In the genomic region with DNA sequence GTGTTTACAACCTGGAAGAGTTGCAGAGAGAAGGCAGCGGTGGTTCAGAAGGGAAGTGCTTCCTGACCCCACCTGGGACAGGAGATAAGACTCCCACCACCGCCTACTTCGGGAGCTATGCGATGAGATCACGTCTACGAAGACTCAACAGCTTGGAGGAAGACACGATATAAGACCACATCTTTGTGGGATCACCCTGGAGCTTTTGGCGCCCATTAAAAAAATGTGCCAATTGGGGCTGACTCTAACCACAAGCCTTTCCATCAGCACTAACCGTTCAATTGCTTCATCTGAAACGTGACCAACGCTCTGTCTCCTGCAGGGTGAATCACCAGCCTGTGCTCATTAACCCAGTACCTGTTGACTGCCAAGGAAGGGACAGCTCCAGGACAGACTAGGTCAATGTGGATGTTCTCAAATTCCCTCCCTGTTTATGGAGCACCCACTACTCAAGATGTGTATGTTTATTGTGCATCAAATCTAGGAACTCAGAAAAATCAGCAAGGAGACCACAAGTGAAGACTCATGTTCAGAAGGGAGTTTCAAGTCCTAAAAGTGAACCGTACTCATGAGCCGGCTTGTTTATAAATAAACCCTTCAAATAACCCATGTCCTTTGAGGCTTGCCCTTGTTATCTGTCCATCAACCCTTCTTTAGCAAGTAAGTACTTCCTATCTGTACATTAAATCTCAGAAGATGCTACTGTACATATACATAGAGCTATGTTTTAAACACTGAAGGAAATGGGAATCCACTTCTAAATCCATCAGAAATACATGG, we compare ENCODE assay signal across 1 cellular context.
TF ChIP-seq lines count a peak whose summit lies in the region.

No MANE protein-coding gene starts in this region.

TF ChIP-seq in K562, 482 proteins besides CTCF, POLR2A, EP300 and RAD21 (continued from another document and continues in another):
- TF ChIP-seq, protein P1, sequence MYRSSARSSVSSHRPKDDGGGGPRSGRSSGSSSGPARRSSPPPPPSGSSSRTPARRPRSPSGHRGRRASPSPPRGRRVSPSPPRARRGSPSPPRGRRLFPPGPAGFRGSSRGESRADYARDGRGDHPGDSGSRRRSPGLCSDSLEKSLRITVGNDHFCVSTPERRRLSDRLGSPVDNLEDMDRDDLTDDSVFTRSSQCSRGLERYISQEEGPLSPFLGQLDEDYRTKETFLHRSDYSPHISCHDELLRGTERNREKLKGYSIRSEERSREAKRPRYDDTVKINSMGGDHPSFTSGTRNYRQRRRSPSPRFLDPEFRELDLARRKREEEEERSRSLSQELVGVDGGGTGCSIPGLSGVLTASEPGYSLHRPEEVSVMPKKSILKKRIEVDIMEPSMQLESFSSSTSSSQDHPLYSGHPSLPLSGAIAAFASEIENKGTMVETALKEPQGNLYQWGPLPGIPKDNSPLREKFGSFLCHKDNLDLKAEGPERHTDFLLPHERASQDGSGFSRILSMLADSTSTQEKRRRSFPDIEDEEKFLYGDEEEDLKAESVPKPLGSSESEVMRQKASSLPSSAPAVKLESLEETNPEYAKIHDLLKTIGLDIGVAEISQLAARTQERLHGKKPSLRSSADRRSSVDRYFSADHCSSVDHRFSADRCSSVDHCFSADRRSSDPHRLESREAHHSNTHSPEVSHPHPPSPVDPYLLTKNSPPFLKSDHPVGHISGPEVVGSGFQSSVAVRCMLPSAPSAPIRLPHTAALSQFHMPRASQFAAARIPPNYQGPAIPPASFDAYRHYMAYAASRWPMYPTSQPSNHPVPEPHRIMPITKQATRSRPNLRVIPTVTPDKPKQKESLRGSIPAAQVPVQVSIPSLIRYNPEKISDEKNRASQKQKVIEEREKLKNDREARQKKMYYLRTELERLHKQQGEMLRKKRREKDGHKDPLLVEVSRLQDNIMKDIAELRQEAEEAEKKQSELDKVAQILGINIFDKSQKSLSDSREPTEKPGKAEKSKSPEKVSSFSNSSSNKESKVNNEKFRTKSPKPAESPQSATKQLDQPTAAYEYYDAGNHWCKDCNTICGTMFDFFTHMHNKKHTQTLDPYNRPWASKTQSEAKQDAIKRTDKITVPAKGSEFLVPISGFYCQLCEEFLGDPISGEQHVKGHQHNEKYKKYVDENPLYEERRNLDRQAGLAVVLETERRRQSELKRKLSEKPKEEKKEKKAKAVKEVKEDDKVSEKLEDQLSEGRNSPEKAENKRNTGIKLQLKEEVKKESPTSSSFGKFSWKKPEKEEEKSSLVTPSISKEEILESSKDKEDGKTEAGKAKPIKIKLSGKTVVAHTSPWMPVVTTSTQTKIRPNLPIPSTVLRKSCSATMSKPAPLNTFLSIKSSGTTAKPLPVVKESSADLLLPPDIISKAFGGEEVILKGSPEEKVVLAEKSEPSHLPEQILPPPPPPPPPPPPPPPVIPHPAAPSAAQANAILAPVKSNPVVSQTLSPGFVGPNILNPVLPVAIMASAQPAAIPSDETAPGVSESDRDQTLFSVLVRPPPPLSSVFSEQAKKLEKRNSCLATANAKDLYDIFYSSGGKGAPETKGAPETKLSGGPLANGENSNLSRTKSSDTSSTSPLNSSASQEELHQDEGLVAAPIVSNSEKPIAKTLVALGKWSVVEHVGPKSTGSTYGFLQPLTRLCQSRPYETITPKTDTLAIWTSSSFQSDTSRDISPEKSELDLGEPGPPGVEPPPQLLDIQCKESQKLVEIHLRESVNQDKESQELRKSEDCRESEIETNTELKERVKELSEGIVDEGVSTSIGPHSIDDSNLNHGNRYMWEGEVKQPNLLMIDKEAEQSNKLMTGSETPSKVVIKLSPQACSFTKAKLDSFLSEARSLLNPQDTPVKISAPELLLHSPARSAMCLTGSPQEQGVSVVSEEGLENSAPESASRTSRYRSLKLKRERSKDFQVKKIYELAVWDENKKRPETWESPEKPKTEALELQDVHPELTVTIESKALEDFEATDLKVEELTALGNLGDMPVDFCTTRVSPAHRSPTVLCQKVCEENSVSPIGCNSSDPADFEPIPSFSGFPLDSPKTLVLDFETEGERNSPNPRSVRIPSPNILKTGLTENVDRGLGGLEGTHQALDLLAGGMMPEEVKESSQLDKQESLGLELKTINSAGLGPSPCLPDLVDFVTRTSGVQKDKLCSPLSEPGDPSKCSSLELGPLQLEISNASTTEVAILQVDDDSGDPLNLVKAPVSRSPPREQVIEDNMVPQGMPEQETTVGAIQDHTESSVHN (IDR thresholded peaks at IDR 0.05; ENCODE audit: borderline replicate concordance in 1 of 2, low read depth in 1 of 2), result peak in 1 of 2 experiments; percentile 58; a peak in 2 of 4 replicates
- TF ChIP-seq CHD1 (IDR thresholded peaks at IDR 0.05; ENCODE audit: low read length) (no peak), GTF2F1 (IDR thresholded peaks at IDR 0.05; ENCODE audit: low read depth, low read length) (no peak), STAT5A (IDR thresholded peaks at IDR 0.05; ENCODE audit: borderline replicate concordance, low read length) (peak; percentile 12; the same call in 1 of the 2 replicates), NFATC3 (IDR thresholded peaks at IDR 0.05) (no peak), SP1 (CRISPR knock-in tag; IDR thresholded peaks at IDR 0.05) (no peak), KLF16 (IDR thresholded peaks at IDR 0.05) (peak; percentile 53; the same call in 1 of the 2 replicates), TRIM28 (IDR thresholded peaks at IDR 0.05) (no peak), HMG20A (CRISPR knock-in tag; conservative IDR thresholded peaks at IDR 0.05) (no peak), FOSL1 (tag; conservative IDR thresholded peaks at IDR 0.05) (peak; percentile 51), RCOR1 (IDR thresholded peaks at IDR 0.05; ENCODE audit: borderline replicate concordance in 1 of 2, low read depth in 2 of 2, low read length in 2 of 2) (0 out of 4 replicates have a peak, but pooled peaks of 1 of the 2 experiments have one; percentile 21), CREM (IDR thresholded peaks at IDR 0.05; ENCODE audit: low read depth) (0 out of 2 replicates have a peak, but pooled peaks have one; percentile 34), MTA2 (IDR thresholded peaks at IDR 0.05; ENCODE audit: low read depth) (peak; percentile 45; the same call in 1 of the 2 replicates), ZNF584 (CRISPR knock-in tag; IDR thresholded peaks at IDR 0.05; ENCODE audit: low read depth) (no peak), ZNF41 (CRISPR knock-in tag; conservative IDR thresholded peaks at IDR 0.05) (no peak), TBL1XR1 (IDR thresholded peaks at IDR 0.05; ENCODE audit: low read length in 2 of 2) (0 out of 4 replicates have a peak, but pooled peaks of 1 of the 2 experiments have one; percentile 32), STAT5B (CRISPR knock-in tag; IDR thresholded peaks at IDR 0.05) (no peak), TRIM24 (IDR thresholded peaks at IDR 0.05) (peak; percentile 24 to 34; a peak in 1 of 4 replicates), DPF2 (IDR thresholded peaks at IDR 0.05) (peak; percentile 68), RAD51 (IDR thresholded peaks at IDR 0.05; ENCODE audit: borderline replicate concordance, low read depth) (no peak)
- TF ChIP-seq, protein P2, sequence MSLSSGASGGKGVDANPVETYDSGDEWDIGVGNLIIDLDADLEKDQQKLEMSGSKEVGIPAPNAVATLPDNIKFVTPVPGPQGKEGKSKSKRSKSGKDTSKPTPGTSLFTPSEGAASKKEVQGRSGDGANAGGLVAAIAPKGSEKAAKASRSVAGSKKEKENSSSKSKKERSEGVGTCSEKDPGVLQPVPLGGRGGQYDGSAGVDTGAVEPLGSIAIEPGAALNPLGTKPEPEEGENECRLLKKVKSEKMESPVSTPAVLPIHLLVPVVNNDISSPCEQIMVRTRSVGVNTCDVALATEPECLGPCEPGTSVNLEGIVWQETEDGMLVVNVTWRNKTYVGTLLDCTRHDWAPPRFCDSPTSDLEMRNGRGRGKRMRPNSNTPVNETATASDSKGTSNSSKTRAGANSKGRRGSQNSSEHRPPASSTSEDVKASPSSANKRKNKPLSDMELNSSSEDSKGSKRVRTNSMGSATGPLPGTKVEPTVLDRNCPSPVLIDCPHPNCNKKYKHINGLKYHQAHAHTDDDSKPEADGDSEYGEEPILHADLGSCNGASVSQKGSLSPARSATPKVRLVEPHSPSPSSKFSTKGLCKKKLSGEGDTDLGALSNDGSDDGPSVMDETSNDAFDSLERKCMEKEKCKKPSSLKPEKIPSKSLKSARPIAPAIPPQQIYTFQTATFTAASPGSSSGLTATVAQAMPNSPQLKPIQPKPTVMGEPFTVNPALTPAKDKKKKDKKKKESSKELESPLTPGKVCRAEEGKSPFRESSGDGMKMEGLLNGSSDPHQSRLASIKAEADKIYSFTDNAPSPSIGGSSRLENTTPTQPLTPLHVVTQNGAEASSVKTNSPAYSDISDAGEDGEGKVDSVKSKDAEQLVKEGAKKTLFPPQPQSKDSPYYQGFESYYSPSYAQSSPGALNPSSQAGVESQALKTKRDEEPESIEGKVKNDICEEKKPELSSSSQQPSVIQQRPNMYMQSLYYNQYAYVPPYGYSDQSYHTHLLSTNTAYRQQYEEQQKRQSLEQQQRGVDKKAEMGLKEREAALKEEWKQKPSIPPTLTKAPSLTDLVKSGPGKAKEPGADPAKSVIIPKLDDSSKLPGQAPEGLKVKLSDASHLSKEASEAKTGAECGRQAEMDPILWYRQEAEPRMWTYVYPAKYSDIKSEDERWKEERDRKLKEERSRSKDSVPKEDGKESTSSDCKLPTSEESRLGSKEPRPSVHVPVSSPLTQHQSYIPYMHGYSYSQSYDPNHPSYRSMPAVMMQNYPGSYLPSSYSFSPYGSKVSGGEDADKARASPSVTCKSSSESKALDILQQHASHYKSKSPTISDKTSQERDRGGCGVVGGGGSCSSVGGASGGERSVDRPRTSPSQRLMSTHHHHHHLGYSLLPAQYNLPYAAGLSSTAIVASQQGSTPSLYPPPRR (CRISPR knock-in tag; IDR thresholded peaks at IDR 0.05; ENCODE audit: borderline replicate concordance), result no peak
- TF ChIP-seq, protein P3, sequence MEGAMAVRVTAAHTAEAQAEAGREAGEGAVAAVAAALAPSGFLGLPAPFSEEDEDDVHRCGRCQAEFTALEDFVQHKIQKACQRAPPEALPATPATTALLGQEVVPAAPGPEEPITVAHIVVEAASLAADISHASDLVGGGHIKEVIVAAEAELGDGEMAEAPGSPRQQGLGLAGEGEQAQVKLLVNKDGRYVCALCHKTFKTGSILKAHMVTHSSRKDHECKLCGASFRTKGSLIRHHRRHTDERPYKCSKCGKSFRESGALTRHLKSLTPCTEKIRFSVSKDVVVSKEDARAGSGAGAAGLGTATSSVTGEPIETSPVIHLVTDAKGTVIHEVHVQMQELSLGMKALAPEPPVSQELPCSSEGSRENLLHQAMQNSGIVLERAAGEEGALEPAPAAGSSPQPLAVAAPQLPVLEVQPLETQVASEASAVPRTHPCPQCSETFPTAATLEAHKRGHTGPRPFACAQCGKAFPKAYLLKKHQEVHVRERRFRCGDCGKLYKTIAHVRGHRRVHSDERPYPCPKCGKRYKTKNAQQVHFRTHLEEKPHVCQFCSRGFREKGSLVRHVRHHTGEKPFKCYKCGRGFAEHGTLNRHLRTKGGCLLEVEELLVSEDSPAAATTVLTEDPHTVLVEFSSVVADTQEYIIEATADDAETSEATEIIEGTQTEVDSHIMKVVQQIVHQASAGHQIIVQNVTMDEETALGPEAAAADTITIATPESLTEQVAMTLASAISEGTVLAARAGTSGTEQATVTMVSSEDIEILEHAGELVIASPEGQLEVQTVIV (CRISPR knock-in tag; IDR thresholded peaks at IDR 0.05; ENCODE audit: borderline replicate concordance), result no peak
- TF ChIP-seq, protein P4, sequence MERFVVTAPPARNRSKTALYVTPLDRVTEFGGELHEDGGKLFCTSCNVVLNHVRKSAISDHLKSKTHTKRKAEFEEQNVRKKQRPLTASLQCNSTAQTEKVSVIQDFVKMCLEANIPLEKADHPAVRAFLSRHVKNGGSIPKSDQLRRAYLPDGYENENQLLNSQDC (CRISPR knock-in tag; IDR thresholded peaks at IDR 0.05), result no peak
- TF ChIP-seq, protein P5, sequence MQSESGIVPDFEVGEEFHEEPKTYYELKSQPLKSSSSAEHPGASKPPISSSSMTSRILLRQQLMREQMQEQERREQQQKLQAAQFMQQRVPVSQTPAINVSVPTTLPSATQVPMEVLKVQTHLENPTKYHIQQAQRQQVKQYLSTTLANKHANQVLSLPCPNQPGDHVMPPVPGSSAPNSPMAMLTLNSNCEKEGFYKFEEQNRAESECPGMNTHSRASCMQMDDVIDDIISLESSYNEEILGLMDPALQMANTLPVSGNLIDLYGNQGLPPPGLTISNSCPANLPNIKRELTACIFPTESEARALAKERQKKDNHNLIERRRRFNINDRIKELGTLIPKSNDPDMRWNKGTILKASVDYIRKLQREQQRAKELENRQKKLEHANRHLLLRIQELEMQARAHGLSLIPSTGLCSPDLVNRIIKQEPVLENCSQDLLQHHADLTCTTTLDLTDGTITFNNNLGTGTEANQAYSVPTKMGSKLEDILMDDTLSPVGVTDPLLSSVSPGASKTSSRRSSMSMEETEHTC (IDR thresholded peaks at IDR 0.05), result 0 out of 2 replicates have a peak, but pooled peaks have one; percentile 37
- TF ChIP-seq, protein P6, sequence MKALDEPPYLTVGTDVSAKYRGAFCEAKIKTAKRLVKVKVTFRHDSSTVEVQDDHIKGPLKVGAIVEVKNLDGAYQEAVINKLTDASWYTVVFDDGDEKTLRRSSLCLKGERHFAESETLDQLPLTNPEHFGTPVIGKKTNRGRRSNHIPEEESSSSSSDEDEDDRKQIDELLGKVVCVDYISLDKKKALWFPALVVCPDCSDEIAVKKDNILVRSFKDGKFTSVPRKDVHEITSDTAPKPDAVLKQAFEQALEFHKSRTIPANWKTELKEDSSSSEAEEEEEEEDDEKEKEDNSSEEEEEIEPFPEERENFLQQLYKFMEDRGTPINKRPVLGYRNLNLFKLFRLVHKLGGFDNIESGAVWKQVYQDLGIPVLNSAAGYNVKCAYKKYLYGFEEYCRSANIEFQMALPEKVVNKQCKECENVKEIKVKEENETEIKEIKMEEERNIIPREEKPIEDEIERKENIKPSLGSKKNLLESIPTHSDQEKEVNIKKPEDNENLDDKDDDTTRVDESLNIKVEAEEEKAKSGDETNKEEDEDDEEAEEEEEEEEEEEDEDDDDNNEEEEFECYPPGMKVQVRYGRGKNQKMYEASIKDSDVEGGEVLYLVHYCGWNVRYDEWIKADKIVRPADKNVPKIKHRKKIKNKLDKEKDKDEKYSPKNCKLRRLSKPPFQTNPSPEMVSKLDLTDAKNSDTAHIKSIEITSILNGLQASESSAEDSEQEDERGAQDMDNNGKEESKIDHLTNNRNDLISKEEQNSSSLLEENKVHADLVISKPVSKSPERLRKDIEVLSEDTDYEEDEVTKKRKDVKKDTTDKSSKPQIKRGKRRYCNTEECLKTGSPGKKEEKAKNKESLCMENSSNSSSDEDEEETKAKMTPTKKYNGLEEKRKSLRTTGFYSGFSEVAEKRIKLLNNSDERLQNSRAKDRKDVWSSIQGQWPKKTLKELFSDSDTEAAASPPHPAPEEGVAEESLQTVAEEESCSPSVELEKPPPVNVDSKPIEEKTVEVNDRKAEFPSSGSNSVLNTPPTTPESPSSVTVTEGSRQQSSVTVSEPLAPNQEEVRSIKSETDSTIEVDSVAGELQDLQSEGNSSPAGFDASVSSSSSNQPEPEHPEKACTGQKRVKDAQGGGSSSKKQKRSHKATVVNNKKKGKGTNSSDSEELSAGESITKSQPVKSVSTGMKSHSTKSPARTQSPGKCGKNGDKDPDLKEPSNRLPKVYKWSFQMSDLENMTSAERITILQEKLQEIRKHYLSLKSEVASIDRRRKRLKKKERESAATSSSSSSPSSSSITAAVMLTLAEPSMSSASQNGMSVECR (CRISPR knock-in tag; IDR thresholded peaks at IDR 0.05), result no peak
- TF ChIP-seq, protein P7, sequence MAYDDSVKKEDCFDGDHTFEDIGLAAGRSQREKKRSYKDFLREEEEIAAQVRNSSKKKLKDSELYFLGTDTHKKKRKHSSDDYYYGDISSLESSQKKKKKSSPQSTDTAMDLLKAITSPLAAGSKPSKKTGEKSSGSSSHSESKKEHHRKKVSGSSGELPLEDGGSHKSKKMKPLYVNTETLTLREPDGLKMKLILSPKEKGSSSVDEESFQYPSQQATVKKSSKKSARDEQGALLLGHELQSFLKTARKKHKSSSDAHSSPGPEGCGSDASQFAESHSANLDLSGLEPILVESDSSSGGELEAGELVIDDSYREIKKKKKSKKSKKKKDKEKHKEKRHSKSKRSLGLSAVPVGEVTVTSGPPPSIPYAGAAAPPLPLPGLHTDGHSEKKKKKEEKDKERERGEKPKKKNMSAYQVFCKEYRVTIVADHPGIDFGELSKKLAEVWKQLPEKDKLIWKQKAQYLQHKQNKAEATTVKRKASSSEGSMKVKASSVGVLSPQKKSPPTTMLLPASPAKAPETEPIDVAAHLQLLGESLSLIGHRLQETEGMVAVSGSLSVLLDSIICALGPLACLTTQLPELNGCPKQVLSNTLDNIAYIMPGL (CRISPR knock-in tag; IDR thresholded peaks at IDR 0.05), result no peak
